Comparison of ENCODE assay signal across 14 cellular contexts in genomic region chr11:116294630-116295029, GRCh38.
DNase-seq lines count a peak whose midpoint lies in the region; ATAC-seq and TF ChIP-seq lines count a peak whose summit lies in the region.
"Had no signal": no experiment of that assay in that cellular context is flagged by ENCODE, and none has a peak within 500 bp of the region (broad histone marks: within the 10 kb centered on the region; RNA-seq: fewer than 3 reads in every experiment).

No MANE protein-coding gene starts in this region.

- intact Hi-C loops in IMR-90 (cut with micrococcal nuclease) (no loop called here), body of pancreas (cut with DNase I) (no loop called here)

- POLR2A ChIA-PET in IMR-90 (lab: Charles Lee; ENCODE audit: unreplicated experiment) (no interaction called here), RWPE1 (lab: Yijun Ruan, JAX; ENCODE audit: low non-redundant PET) (no interaction called here)

- H2BK5ac ChIP-seq in IMR-90 (ENCODE audit: low read depth, low read length, poor library complexity, severe bottlenecking), result no peak overlapping the region

- TF ChIP-seq CTCF in IMR-90 (conservative IDR thresholded peaks at IDR 0.05; ENCODE audit: low read depth, low read length), result no peak
- TF ChIP-seq CTCF in body of pancreas (IDR thresholded peaks at IDR 0.05), result no peak
- no peak for TF ChIP-seq CTCF in smooth muscle cell (IDR thresholded peaks at IDR 0.05; ENCODE audit: borderline replicate concordance, insufficient read depth, poor library complexity, severe bottlenecking)
- TF ChIP-seq CTCF in RWPE1 (conservative IDR thresholded peaks at IDR 0.05; ENCODE audit: low read depth), result no peak

- no peak for TF ChIP-seq POLR2A in IMR-90 (IDR thresholded peaks at IDR 0.05; ENCODE audit: low read depth, low read length)
- TF ChIP-seq POLR2A in body of pancreas (IDR thresholded peaks at IDR 0.05), result no peak

- no peak overlapping the region for H3K23ac ChIP-seq in IMR-90 (ENCODE audit: low read depth, low read length)

- H3K79me1 ChIP-seq in IMR-90 (ENCODE audit: low read depth in 1 of 2, low read length in 2 of 2), result no peaks in the 10 kb centered on the region

- no peak overlapping the region for H3K27ac ChIP-seq in IMR-90 (ENCODE audit: insufficient read depth, low read length)
- peak overlapping the region in 2 of 4 donors; percentile 25 to 40 for H3K27ac ChIP-seq in body of pancreas
- peak overlapping the region; percentile 80 for H3K27ac ChIP-seq in smooth muscle cell (ENCODE audit: low read depth)
- no peak overlapping the region for H3K27ac ChIP-seq in RWPE1
- H3K27ac ChIP-seq: heart right ventricle, ovary had no signal

- H4K8ac ChIP-seq in IMR-90 (ENCODE audit: low read depth in 2 of 2, low read length in 2 of 2), result no peak overlapping the region

- DNase-seq in IMR-90, result peak; percentile 32
- DNase-seq in body of pancreas, result no peak
- peak; percentile 21 for DNase-seq in left kidney (ENCODE audit: low read depth, low spot score)
- DNase-seq in smooth muscle cell (lab: John Stamatoyannopoulos, UW; ENCODE audit: unreplicated experiment), result no peak
- no peak for DNase-seq in RWPE1 (ENCODE audit: low spot score)
- DNase-seq: activated naive CD4-positive, alpha-beta T cell treated with anti-CD3 and anti-CD28 coated beads, Interleukin-2, amount 10 ng/mL, durations not matched to agents 7 days and 5 days; activated T-cell treated with anti-CD3 and anti-CD28 coated beads for 4 hours; BE2C; H9; heart right ventricle; Karpas-422; ovary had no signal

- H3K36me3 ChIP-seq in IMR-90 (ENCODE audit: control insufficient read depth, insufficient read depth, low read length) (no peaks in the 10 kb centered on the region), body of pancreas (replicated peaks in 1 of 2; ENCODE audit: insufficient read depth in 1 of 2, low read depth in 2 of 2) (no peaks in the 10 kb centered on the region), smooth muscle cell (ENCODE audit: low read depth) (no peaks in the 10 kb centered on the region)
- H3K36me3 ChIP-seq: BE2C, heart right ventricle, ovary had no signal

- no peak overlapping the region for H3K4me3 ChIP-seq in IMR-90 (ENCODE audit: insufficient read depth, low read depth, low read length)
- no peak overlapping the region for H3K4me3 ChIP-seq in body of pancreas
- H3K4me3 ChIP-seq in smooth muscle cell, result no peak overlapping the region
- H3K4me3 ChIP-seq: heart right ventricle, ovary had no signal

- H3K9ac ChIP-seq in IMR-90 (ENCODE audit: low read depth, low read length) (no peak overlapping the region), smooth muscle cell (ENCODE audit: low read depth) (no peak overlapping the region)

- H4K91ac ChIP-seq in IMR-90 (ENCODE audit: insufficient read depth, low read depth, low read length), result no peak overlapping the region

- no peak overlapping the region for H2AK9ac ChIP-seq in IMR-90 (replicated peaks; ENCODE audit: low read depth, low read length, poor library complexity)

- no peak overlapping the region for H3K4ac ChIP-seq in IMR-90 (ENCODE audit: low read depth, low read length)

- no TSS peak for BruUV-seq in IMR-90 (replicated peaks; lab: Mats Ljungman, UMichigan)

- H2AFZ ChIP-seq in IMR-90 (replicated peaks; ENCODE audit: low read length, poor library complexity) (no peak overlapping the region), smooth muscle cell (ENCODE audit: low read depth) (no peak overlapping the region)

- WGBS in IMR-90 (ENCODE audit: extremely low coverage in 2 of 2, insufficient read length in 1 of 2), 2 experiments, result no CpG with 5 or more reads among the region's 1 CpG
- 18 to 23% methylated on average over 1 of the region's 1 CpG for WGBS in body of pancreas, 2 donors
- 5% methylated on average over 1 of the region's 1 CpG for WGBS in smooth muscle cell (ENCODE audit: low lambda C conversion rate)

- H3K4me1 ChIP-seq in IMR-90 (ENCODE audit: control insufficient read depth, insufficient read depth, low read length), result no peaks in the 10 kb centered on the region
- H3K4me1 ChIP-seq in body of pancreas, result peaks cover 4% of the 10 kb centered on the region
- peaks cover 6% of the 10 kb centered on the region for H3K4me1 ChIP-seq in smooth muscle cell (ENCODE audit: low read depth)

- no peaks in the 10 kb centered on the region for H3K9me1 ChIP-seq in IMR-90 (ENCODE audit: insufficient read depth, low read length)

- H2BK15ac ChIP-seq in IMR-90 (ENCODE audit: low read depth, low read length), result no peak overlapping the region

- TF ChIP-seq RAD21 in IMR-90 (IDR thresholded peaks at IDR 0.05; ENCODE audit: low read length), result no peak

- H3K9me3 ChIP-seq in IMR-90 (ENCODE audit: control insufficient read depth, insufficient read depth, low read length) (no peaks in the 10 kb centered on the region), body of pancreas (no peaks in the 10 kb centered on the region), smooth muscle cell (replicated peaks; ENCODE audit: low read depth) (no peaks in the 10 kb centered on the region)
- H3K9me3 ChIP-seq: BE2C, ovary had no signal

- H3K27me3 ChIP-seq in IMR-90 (ENCODE audit: control insufficient read depth, insufficient read depth, low read length) (no peaks in the 10 kb centered on the region), body of pancreas (no peaks in the 10 kb centered on the region), smooth muscle cell (ENCODE audit: low read depth) (no peaks in the 10 kb centered on the region)
- H3K27me3 ChIP-seq: BE2C, heart right ventricle, ovary had no signal

- H4K20me1 ChIP-seq in IMR-90 (ENCODE audit: insufficient read depth, low read length) (no peaks in the 10 kb centered on the region), smooth muscle cell (ENCODE audit: low read depth) (no peaks in the 10 kb centered on the region)

- no peak overlapping the region for H2BK120ac ChIP-seq in IMR-90 (ENCODE audit: low read depth, low read length)

- dilution Hi-C loops in IMR-90 (cut with HindIII; ENCODE audit: low sequenced_read_pairs, unreplicated experiment), result no loop called here

- CTCF ChIA-PET in IMR-90 (lab: Yijun Ruan, JAX), result no interaction called here
- CTCF ChIA-PET in RWPE1 (lab: Yijun Ruan, JAX), result no interaction called here

- no peak overlapping the region for H3K14ac ChIP-seq in IMR-90 (replicated peaks; ENCODE audit: low read depth, low read length)

- H3K79me2 ChIP-seq in smooth muscle cell (ENCODE audit: low read depth), result no peaks in the 10 kb centered on the region

- H2BK20ac ChIP-seq in IMR-90 (ENCODE audit: low read depth, low read length), result no peak overlapping the region

- H2AK5ac ChIP-seq in IMR-90 (ENCODE audit: low read depth, low read length), result no peak overlapping the region

- H3F3A ChIP-seq in smooth muscle cell (ENCODE audit: low read depth), result no peaks in the 10 kb centered on the region

- no peak overlapping the region for H3K56ac ChIP-seq in IMR-90 (ENCODE audit: extremely low read depth, insufficient read depth, low read length)

- in situ Hi-C loops in IMR-90 (cut with MboI; ENCODE audit: low sequenced_read_pairs), result loop anchor here (25.0 kb wide), 1 partner anchor 1957 kb away; no protein-coding TSS in a partner anchor

- H3K4me2 ChIP-seq in IMR-90 (ENCODE audit: low read depth, low read length) (no peak overlapping the region), smooth muscle cell (peak overlapping the region; percentile 63)

- no peak overlapping the region for H4K5ac ChIP-seq in IMR-90 (ENCODE audit: low read depth, low read length)

- ATAC-seq in IMR-90 (ENCODE audit: low read depth), result peak; percentile 40; the same call in 1 of the 2 replicates
- peak; percentile 66 for ATAC-seq in body of pancreas
- no peak for ATAC-seq in GM18909 (IDR thresholded peaks at IDR 0.05; ENCODE audit: poor library complexity, unreplicated experiment)
- ATAC-seq in GM21723 (IDR thresholded peaks at IDR 0.05; ENCODE audit: unreplicated experiment), result no peak

- no peak overlapping the region for H3K18ac ChIP-seq in IMR-90 (ENCODE audit: low read depth, low read length)

TF ChIP-seq in IMR-90, 13 proteins besides CTCF, POLR2A, EP300 and RAD21:
- TF ChIP-seq MAFK (IDR thresholded peaks at IDR 0.05; ENCODE audit: low read depth, low read length) (no peak), USF2 (IDR thresholded peaks at IDR 0.05; ENCODE audit: low read depth, low read length) (peak; percentile 55; the same call in 1 of the 2 replicates)

Comparison
In these comparisons a context has a peak if more than half of its experiments do, and no peak if none do; other contexts are left out.
1. ATAC-seq: peak in IMR-90 (single experiment) and body of pancreas (single experiment); none in GM18909 (single experiment) and GM21723 (single experiment).
2. DNase-seq: peak in IMR-90 (single experiment) and left kidney (single experiment); none in body of pancreas (0 of 4), smooth muscle cell (single experiment) and RWPE1 (single experiment).